In genomic region chr2:195594916-195595694, GRCh38 we compare ENCODE assay signal across 13 cellular contexts.
DNase-seq lines count a peak whose midpoint lies in the region; ATAC-seq and TF ChIP-seq lines count a peak whose summit lies in the region.
"Had no signal": no experiment of that assay in that cellular context is flagged by ENCODE, and none has a peak within 500 bp of the region (broad histone marks: within the 10 kb centered on the region; RNA-seq: fewer than 3 reads in every experiment).

No MANE protein-coding gene starts in this region.

- no peaks in the 10 kb centered on the region for H3K36me3 Mint-ChIP-seq in endodermal cell (ENCODE audit: low read depth)
- H3K36me3 Mint-ChIP-seq in stimulated activated naive B cell treated with anti-CD40 and anti-IgM and Interleukin-4, amounts not matched to agents 10 μg/mL and 1 μg/mL and 100 μg/mL, for 72 hours = peaks cover 0 to 3% of the 10 kb centered on the region in 2 donors

- 98 to 100% methylated on average over 1 to 2 of the region's 4 CpGs for WGBS in endodermal cell (ENCODE audit: insufficient coverage in 1 of 2, insufficient read length in 1 of 2), 2 experiments

- H3K4me1 ChIP-seq in endodermal cell (ENCODE audit: control insufficient read depth, insufficient read depth, low read length) = peaks cover 5% of the 10 kb centered on the region

- peaks cover 36% of the 10 kb centered on the region for H3K27me3 ChIP-seq in endodermal cell (ENCODE audit: control insufficient read depth, insufficient read depth, low read length, poor library complexity, severe bottlenecking)

- no peak for ATAC-seq in stimulated activated naive B cell treated with anti-CD40 and anti-IgM and Interleukin-4, amounts not matched to agents 10 μg/mL and 1 μg/mL and 100 μg/mL, for 72 hours (replicated peaks)
- no peak for ATAC-seq in GM18870 (IDR thresholded peaks at IDR 0.05; ENCODE audit: unreplicated experiment)
- ATAC-seq: SK-N-SH treated with all-trans-retinoic acid at 6 μM for 48 hours had no signal

- H3K9me3 Mint-ChIP-seq in endodermal cell = no peaks in the 10 kb centered on the region
- peaks cover 0 to 5% of the 10 kb centered on the region in 2 donors for H3K9me3 Mint-ChIP-seq in stimulated activated naive B cell treated with anti-CD40 and anti-IgM and Interleukin-4, amounts not matched to agents 10 μg/mL and 1 μg/mL and 100 μg/mL, for 72 hours

- no peak overlapping the region for H3K27ac Mint-ChIP-seq in endodermal cell
- no peak overlapping the region for H3K27ac Mint-ChIP-seq in stimulated activated naive B cell treated with anti-CD40 and anti-IgM and Interleukin-4, amounts not matched to agents 10 μg/mL and 1 μg/mL and 100 μg/mL, for 72 hours

- TF ChIP-seq CTCF in LNCaP clone FGC (IDR thresholded peaks at IDR 0.05; ENCODE audit: control insufficient read depth, extremely low read depth, insufficient read depth) (no peak), endodermal cell (conservative IDR thresholded peaks at IDR 0.05) (no peak), GM20000 (IDR thresholded peaks at IDR 0.05; ENCODE audit: extremely low read depth, missing control alignments) (no peak)

- H3K9ac ChIP-seq in endodermal cell (ENCODE audit: extremely low read depth, low read length, poor library complexity, severe bottlenecking) = no peak overlapping the region

- H3K4me3 Mint-ChIP-seq in endodermal cell = no peak overlapping the region
- H3K4me3 Mint-ChIP-seq in stimulated activated naive B cell treated with anti-CD40 and anti-IgM and Interleukin-4, amounts not matched to agents 10 μg/mL and 1 μg/mL and 100 μg/mL, for 72 hours = peak overlapping the region; percentile 2 to 33

- no peak overlapping the region for H3K27ac ChIP-seq in endodermal cell (ENCODE audit: low read depth, low read length)

- H3K9me3 ChIP-seq in endodermal cell (ENCODE audit: control insufficient read depth, low read length) = no peaks in the 10 kb centered on the region

- H3K27me3 Mint-ChIP-seq in endodermal cell (ENCODE audit: insufficient read depth) = peaks cover 3% of the 10 kb centered on the region
- H3K27me3 Mint-ChIP-seq in stimulated activated naive B cell treated with anti-CD40 and anti-IgM and Interleukin-4, amounts not matched to agents 10 μg/mL and 1 μg/mL and 100 μg/mL, for 72 hours = no peaks in the 10 kb centered on the region

- H3K36me3 ChIP-seq in endodermal cell (ENCODE audit: control insufficient read depth, insufficient read depth, low read length) = no peaks in the 10 kb centered on the region

- H3K4me3 ChIP-seq in LNCaP clone FGC (ENCODE audit: low read depth, low read length) = no peak overlapping the region
- H3K4me3 ChIP-seq in endodermal cell (ENCODE audit: low read length) = peak overlapping the region; percentile 47

- peak; percentile 6 for DNase-seq in EH (ENCODE audit: low read depth)
- DNase-seq in LNCaP clone FGC (ENCODE audit: low read depth) = peak; percentile 63
- no peak for DNase-seq in endodermal cell
- DNase-seq in stimulated activated naive B cell treated with anti-CD40 and anti-IgM and Interleukin-4, amounts not matched to agents 10 μg/mL and 1 μg/mL and 100 μg/mL, for 72 hours = no peak
- no peak for DNase-seq in GM20000 (ENCODE audit: low spot score)
- DNase-seq in islet precursor cell = no peak
- DNase-seq: DMS 273 treated with DMSO at 0.1 percent for 48 hours, HCEC 1CT, NCI-H1048, NCI-H146, SHP77 had no signal

- H3K4me1 Mint-ChIP-seq in endodermal cell = peaks cover 34% of the 10 kb centered on the region
- H3K4me1 Mint-ChIP-seq in stimulated activated naive B cell treated with anti-CD40 and anti-IgM and Interleukin-4, amounts not matched to agents 10 μg/mL and 1 μg/mL and 100 μg/mL, for 72 hours = peaks cover 13 to 24% of the 10 kb centered on the region in 2 donors

Comparison
In these comparisons a context has a peak if more than half of its experiments do, and no peak if none do; other contexts are left out.
1. DNase-seq: peak in EH (single experiment) and LNCaP clone FGC (single experiment); none in endodermal cell (single experiment), stimulated activated naive B cell treated with anti-CD40 and anti-IgM and Interleukin-4, amounts not matched to agents 10 μg/mL and 1 μg/mL and 100 μg/mL, for 72 hours (single experiment), GM20000 (single experiment) and islet precursor cell (single experiment).